24 cellular contexts compared by ENCODE assay signal in the genomic region with DNA sequence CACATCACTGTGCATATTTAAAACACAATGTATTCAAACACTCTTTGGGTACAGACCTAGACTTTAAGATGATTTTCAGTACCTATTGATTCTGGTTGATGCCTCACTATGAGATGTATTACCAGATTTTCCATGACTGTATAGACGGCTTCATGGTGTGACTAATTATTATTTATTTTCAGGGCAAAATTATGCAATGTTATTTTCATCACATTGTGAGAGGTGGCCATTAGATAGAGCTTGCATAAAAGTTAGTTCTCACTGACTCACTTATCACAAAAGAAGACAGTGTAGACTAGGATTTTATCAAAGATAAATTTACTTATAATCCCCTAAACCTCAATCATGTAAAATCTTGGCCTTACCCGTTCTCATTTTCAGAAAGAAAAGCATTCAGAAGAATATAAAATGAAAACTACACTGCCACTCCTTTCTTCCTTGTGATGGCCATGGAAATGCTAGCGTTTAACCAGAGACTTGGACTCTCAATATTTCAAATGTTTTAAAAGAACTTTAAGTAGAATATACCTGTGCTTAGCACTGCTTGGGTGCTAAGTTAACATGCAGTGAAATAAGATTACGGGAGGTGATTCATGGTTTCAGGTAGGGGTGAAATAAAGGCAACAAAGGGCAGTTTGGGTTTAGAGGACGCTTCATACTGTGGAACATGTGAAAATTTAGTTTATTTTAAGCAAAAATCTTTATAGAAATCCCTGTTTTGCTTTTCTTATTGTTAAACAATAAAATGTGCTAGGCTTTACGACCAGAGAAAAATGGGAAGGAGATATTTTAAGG.
"Had no signal": no experiment of that assay in that cellular context is flagged by ENCODE, and none has a peak within 500 bp of the region (broad histone marks: within the 10 kb centered on the region; RNA-seq: fewer than 3 reads in every experiment).

No MANE protein-coding gene starts in this region.

- H3K27me3 Mint-ChIP-seq: activated CD4-positive, alpha-beta T cell treated with anti-CD3 and anti-CD28 coated beads for 36 hours; activated naive CD8-positive, alpha-beta T cell treated with anti-CD3 and anti-CD28 coated beads for 36 hours; natural killer cell treated with Interleukin-12 subunit alpha and Interleukin-12 subunit beta and Interleukin-15 and Interleukin-18, amount 100 ng/mL, for 72 hours had no signal

- H3K4me3 ChIP-seq: adrenal gland, esophagus muscularis mucosa, heart right ventricle, left ventricle myocardium inferior, lung, mucosa of descending colon, right lobe of liver, testis, transverse colon had no signal

- H3K27me3 ChIP-seq: adrenal gland, esophagus muscularis mucosa, right lobe of liver, testis, transverse colon had no signal

- H3K36me3 Mint-ChIP-seq: activated naive CD8-positive, alpha-beta T cell treated with anti-CD3 and anti-CD28 coated beads for 36 hours; natural killer cell treated with Interleukin-12 subunit alpha and Interleukin-12 subunit beta and Interleukin-15 and Interleukin-18, amount 100 ng/mL, for 72 hours had no signal

- H3K27ac Mint-ChIP-seq: activated CD4-positive, alpha-beta T cell treated with anti-CD3 and anti-CD28 coated beads for 36 hours; activated CD8-positive, alpha-beta T cell treated with anti-CD3 and anti-CD28 coated beads, Interleukin-2, amount 10 ng/mL, durations not matched to agents 7 days and 5 days; activated naive CD4-positive, alpha-beta T cell treated with anti-CD3 and anti-CD28 coated beads for 36 hours; activated naive CD8-positive, alpha-beta T cell treated with anti-CD3 and anti-CD28 coated beads for 36 hours; natural killer cell treated with Interleukin-12 subunit alpha and Interleukin-12 subunit beta and Interleukin-15 and Interleukin-18, amount 100 ng/mL, for 72 hours; T-helper 2 cell treated with Interferon-gamma antibody and Interleukin-4, amounts not matched to agents 5 μg/mL and 100 μg/mL, for 36 hours had no signal

- H3K9me3 Mint-ChIP-seq: activated naive CD8-positive, alpha-beta T cell treated with anti-CD3 and anti-CD28 coated beads for 36 hours; T-helper 2 cell treated with Interferon-gamma antibody and Interleukin-4, amounts not matched to agents 5 μg/mL and 100 μg/mL, for 36 hours had no signal

- H3K9me3 ChIP-seq: adrenal gland, esophagus muscularis mucosa, heart right ventricle, left ventricle myocardium inferior, mucosa of descending colon, right lobe of liver, testis, transverse colon had no signal

- DNase-seq: activated CD4-positive, alpha-beta T cell treated with anti-CD3 and anti-CD28 coated beads for 36 hours; activated CD4-positive, CD25-positive, alpha-beta regulatory T cell; activated CD8-positive, alpha-beta T cell treated with anti-CD3 and anti-CD28 coated beads, Interleukin-2, amount 10 ng/mL, durations not matched to agents 7 days and 5 days; activated effector memory CD4-positive, alpha-beta T cell treated with Interleukin-2 at 50 U/mL for 16 hours; activated naive CD4-positive, alpha-beta T cell treated with anti-CD3 and anti-CD28 coated beads for 36 hours; activated naive CD8-positive, alpha-beta T cell treated with anti-CD3 and anti-CD28 coated beads for 36 hours; adrenal gland; central memory CD4-positive, alpha-beta T cell; foreskin melanocyte; heart right ventricle; islet precursor cell; left ventricle myocardium inferior; mucosa of descending colon; posterior cingulate gyrus; right lobe of liver; stimulated activated CD4-positive, alpha-beta T cell treated with anti-CD3 and anti-CD28 coated beads, Interleukin-2, amount 100 ng/mL, for 48 hours; stimulated activated naive CD8-positive, alpha-beta T cell treated with anti-CD3 and anti-CD28 coated beads, Interleukin-15, Interleukin-2, amounts not matched to agents 100 U/mL and 50 U/mL, for 24 hours; T-helper 1 cell; testis; transverse colon had no signal

- H3K36me3 ChIP-seq: adrenal gland, esophagus muscularis mucosa, heart right ventricle, left ventricle myocardium inferior, right lobe of liver, transverse colon had no signal

- H3K4me3 Mint-ChIP-seq: activated CD4-positive, alpha-beta T cell treated with anti-CD3 and anti-CD28 coated beads for 36 hours; activated CD8-positive, alpha-beta T cell treated with anti-CD3 and anti-CD28 coated beads, Interleukin-2, amount 10 ng/mL, durations not matched to agents 7 days and 5 days; activated naive CD4-positive, alpha-beta T cell treated with anti-CD3 and anti-CD28 coated beads for 36 hours; activated naive CD8-positive, alpha-beta T cell treated with anti-CD3 and anti-CD28 coated beads for 36 hours; natural killer cell treated with Interleukin-12 subunit alpha and Interleukin-12 subunit beta and Interleukin-15 and Interleukin-18, amount 100 ng/mL, for 72 hours; T-helper 2 cell treated with Interferon-gamma antibody and Interleukin-4, amounts not matched to agents 5 μg/mL and 100 μg/mL, for 36 hours had no signal

- H3K4me1 Mint-ChIP-seq: activated CD4-positive, alpha-beta T cell treated with anti-CD3 and anti-CD28 coated beads for 36 hours; activated naive CD8-positive, alpha-beta T cell treated with anti-CD3 and anti-CD28 coated beads for 36 hours had no signal

- H3K4me1 ChIP-seq: adrenal gland, esophagus muscularis mucosa, heart right ventricle, left ventricle myocardium inferior, right lobe of liver, testis, transverse colon had no signal

- ATAC-seq: activated CD4-positive, alpha-beta T cell treated with anti-CD3 and anti-CD28 coated beads for 36 hours; activated CD8-positive, alpha-beta T cell treated with anti-CD3 and anti-CD28 coated beads, Interleukin-2, amount 10 ng/mL, durations not matched to agents 7 days and 5 days; heart right ventricle; mucosa of descending colon; natural killer cell treated with Interleukin-12 subunit alpha and Interleukin-12 subunit beta and Interleukin-15 and Interleukin-18, amount 100 ng/mL, for 72 hours; right lobe of liver; stimulated activated naive CD8-positive, alpha-beta T cell treated with anti-CD3 and anti-CD28 coated beads, Interleukin-15, Interleukin-2, amounts not matched to agents 100 U/mL and 50 U/mL, for 24 hours had no signal

- H3K27ac ChIP-seq: adrenal gland, esophagus muscularis mucosa, heart right ventricle, left ventricle myocardium inferior, right lobe of liver, testis, transverse colon had no signal
